8 cellular contexts compared by ENCODE assay signal in genomic region chr11:59668188-59668949, GRCh38. TPM values are rescaled to one million over a fixed set of nuclear protein-coding genes. Genes with fewer than 3 reads are reported as not detected.
DNase-seq lines count a peak whose midpoint lies in the region; ATAC-seq and TF ChIP-seq lines count a peak whose summit lies in the region.

No MANE protein-coding gene starts in this region.

- TF ChIP-seq EP300 in SK-N-SH (IDR thresholded peaks at IDR 0.05; ENCODE audit: borderline replicate concordance in 1 of 2, low read depth in 1 of 2, low read length in 1 of 2): no peak
- no peak for TF ChIP-seq EP300 in sigmoid colon (IDR thresholded peaks at IDR 0.05)

- H3K9me2 ChIP-seq in SK-N-SH: no peaks in the 10 kb centered on the region

- intact Hi-C loops in sigmoid colon (cut with DNase I): loop anchor here (1.0 to 10.0 kb wide), 4 partner anchors 52 to 524 kb away; partner anchors contain the start of gene FAM111A

- TF ChIP-seq POLR2A in sigmoid colon (IDR thresholded peaks at IDR 0.05): no peak

- peaks cover 13% of the 10 kb centered on the region; the same call in 1 of the 2 replicates for H4K20me1 ChIP-seq in SK-N-SH (ENCODE audit: insufficient read depth)

- H3K27ac ChIP-seq in SK-N-SH (ENCODE audit: low read depth in 2 of 2, low read length in 1 of 2): peak overlapping the region; percentile 65 to 95
- H3K27ac ChIP-seq in right atrium auricular region: peak overlapping the region; percentile 96 to 98
- peak overlapping the region; percentile 91 to 95 (median 94) for H3K27ac ChIP-seq in sigmoid colon

- H3K4me3 ChIP-seq in SK-N-SH (ENCODE audit: low read depth in 2 of 2, low read length in 1 of 2) (peak overlapping the region; percentile 88 to 92), adipocyte (ENCODE audit: low read length) (peak overlapping the region; percentile 92), right atrium auricular region (peak overlapping the region; percentile 94), sigmoid colon (peak overlapping the region; percentile 81 to 96 (median 91))

- H2AFZ ChIP-seq in SK-N-SH (ENCODE audit: low read depth): peak overlapping the region; percentile 90

- peak; percentile 65 for DNase-seq in AG20443 (ENCODE audit: low spot score)
- no peak for DNase-seq in SK-N-SH
- peak; percentile 80 for DNase-seq in adipocyte (ENCODE audit: low read depth)
- peak; percentile 77 for DNase-seq in right atrium auricular region (ENCODE audit: low spot score)
- peak; percentile 86 for DNase-seq in sigmoid colon
- no peak for DNase-seq in NCI-H1694 treated with DMSO at 0.1 percent for 48 hours (lab: John Stamatoyannopoulos, UW)

- CTCF ChIA-PET in SK-N-SH (lab: Yijun Ruan, JAX): interaction anchor here (1.6 kb wide), 1 partner anchor 140 kb away, joined by 4 read pairs; no protein-coding TSS in a partner anchor

- H3K9me3 ChIP-seq in SK-N-SH: no peaks in the 10 kb centered on the region
- no peaks in the 10 kb centered on the region for H3K9me3 ChIP-seq in adipocyte (ENCODE audit: control insufficient read depth, low read length)
- H3K9me3 ChIP-seq in right atrium auricular region: no peaks in the 10 kb centered on the region
- H3K9me3 ChIP-seq in sigmoid colon: no peaks in the 10 kb centered on the region

- peaks cover 11% of the 10 kb centered on the region for H3F3A ChIP-seq in SK-N-SH (replicated peaks; ENCODE audit: insufficient read depth)

- POLR2A ChIA-PET in SK-N-SH (lab: Yijun Ruan, JAX): interaction anchor here (0.7 kb wide), 1 partner anchor 56 kb away, joined by 3 read pairs; no protein-coding TSS in a partner anchor

- H3K4me2 ChIP-seq in SK-N-SH: peak overlapping the region; percentile 80

- TF ChIP-seq RAD21 in SK-N-SH (IDR thresholded peaks at IDR 0.05; ENCODE audit: low read length): no peak

- no peaks in the 10 kb centered on the region for H3K27me3 ChIP-seq in SK-N-SH (ENCODE audit: insufficient read depth)
- no peaks in the 10 kb centered on the region for H3K27me3 ChIP-seq in adipocyte (replicated peaks; ENCODE audit: control insufficient read depth, insufficient read depth, low read length)
- no peaks in the 10 kb centered on the region for H3K27me3 ChIP-seq in right atrium auricular region
- H3K27me3 ChIP-seq in sigmoid colon: no peaks in the 10 kb centered on the region

- H3K9ac ChIP-seq in SK-N-SH: peak overlapping the region; percentile 88
- peak overlapping the region; percentile 88 for H3K9ac ChIP-seq in adipocyte (ENCODE audit: low read length)

- TF ChIP-seq CTCF in SK-N-SH (IDR thresholded peaks at IDR 0.05): no peak
- peak in 1 of 2 donors; percentile 40 for TF ChIP-seq CTCF in right atrium auricular region (IDR thresholded peaks at IDR 0.05)
- TF ChIP-seq CTCF in sigmoid colon (IDR thresholded peaks at IDR 0.05): peak; percentile 15 to 53 (median 38)

- peak; percentile 36 for ATAC-seq in GM19023 (IDR thresholded peaks at IDR 0.05; ENCODE audit: unreplicated experiment)
- ATAC-seq in HG03354 (IDR thresholded peaks at IDR 0.05; ENCODE audit: poor library complexity, severe bottlenecking, unreplicated experiment): peak; percentile 41

- 2% methylated on average over 24 of the region's 39 CpGs for WGBS in SK-N-SH (ENCODE audit: low lambda C conversion rate)
- WGBS in sigmoid colon, 2 donors: 1% methylated on average over 39 of the region's 39 CpGs

- peaks cover 53% of the 10 kb centered on the region for H3K79me2 ChIP-seq in SK-N-SH (ENCODE audit: insufficient read depth)

- H3K36me3 ChIP-seq in SK-N-SH (replicated peaks in 1 of 2; ENCODE audit: control insufficient read depth in 1 of 2, insufficient read depth in 2 of 2, low read length in 1 of 2): peaks cover 31 to 37% of the 10 kb centered on the region in 2 experiments
- H3K36me3 ChIP-seq in adipocyte (ENCODE audit: control insufficient read depth, insufficient read depth, low read length, severe bottlenecking): peaks cover 35% of the 10 kb centered on the region
- H3K36me3 ChIP-seq in right atrium auricular region: peaks cover 34% of the 10 kb centered on the region
- peaks cover 0 to 31% (median 14%) of the 10 kb centered on the region in 4 donors for H3K36me3 ChIP-seq in sigmoid colon

- H3K4me1 ChIP-seq in SK-N-SH (ENCODE audit: control insufficient read depth in 1 of 2, insufficient read depth in 2 of 2, low read depth in 1 of 2, low read length in 1 of 2) (peaks cover 13 to 16% of the 10 kb centered on the region in 2 experiments; a peak in 3 of 4 replicates), adipocyte (ENCODE audit: control insufficient read depth, insufficient read depth, low read length) (peaks cover 30% of the 10 kb centered on the region), right atrium auricular region (peaks cover 0 to 21% of the 10 kb centered on the region in 2 donors), sigmoid colon (peaks cover 0 to 39% (median 27%) of the 10 kb centered on the region in 4 donors)

TF ChIP-seq in SK-N-SH, 30 proteins besides CTCF, POLR2A, EP300 and RAD21:
- TF ChIP-seq RFX5 (IDR thresholded peaks at IDR 0.05; ENCODE audit: low read length): no peak
- peak; percentile 13; the same call in 1 of the 2 replicates for TF ChIP-seq SIN3A (IDR thresholded peaks at IDR 0.05; ENCODE audit: borderline replicate concordance, low read depth, low read length)

RNA-seq across cellular contexts. Expression of gene PATL1, which starts 0.5 kb away (rescaled TPM):
- polyA plus RNA-seq in SK-N-SH (2012; rRNA removed) (20.5 and 22.0 TPM in 2 replicates), sigmoid colon (10 to 100 TPM; 17.4 to 21.2 (median 17.8) TPM)
- polyA plus RNA-seq in SK-N-SH (2012; cell fraction: cytosol; rRNA removed): 24.9 and 25.5 TPM in 2 replicates
- polyA plus RNA-seq in SK-N-SH (2012; cell fraction: nucleus; rRNA removed): 11.6 and 21.6 TPM in 2 replicates
- total RNA-seq in right atrium auricular region (10 to 100 TPM; 13.2 to 22.1 TPM), sigmoid colon (10 to 100 TPM; 11.0 to 16.9 (median 12.3) TPM)

RNA-seq across cellular contexts. Expression of gene OR10V1, which starts 45.3 kb away (rescaled TPM):
- polyA plus RNA-seq in SK-N-SH (2012; rRNA removed) (not detected in 2 replicates), sigmoid colon (not detected)
- polyA plus RNA-seq in SK-N-SH (2012; cell fraction: cytosol; rRNA removed): not detected in 2 replicates
- polyA plus RNA-seq in SK-N-SH (2012; cell fraction: nucleus; rRNA removed): not detected in 2 replicates
- total RNA-seq in right atrium auricular region (not detected), sigmoid colon (not detected)

RNA-seq across cellular contexts. Expression of gene OSBP, which starts 52.8 kb away (rescaled TPM):
- 11.8 and 12.1 TPM in 2 replicates for polyA plus RNA-seq in SK-N-SH (2012; rRNA removed)
- polyA plus RNA-seq in SK-N-SH (2012; cell fraction: cytosol; rRNA removed): 15.6 and 17.2 TPM in 2 replicates
- polyA plus RNA-seq in SK-N-SH (2012; cell fraction: nucleus; rRNA removed): 9.9 and 21.0 TPM in 2 replicates
- 10 to 100 TPM; 24.8 to 25.7 TPM for total RNA-seq in right atrium auricular region
- 10 to 100 TPM; 27.5 to 41.5 (median 30.0) TPM for total RNA-seq in sigmoid colon
- 10 to 100 TPM; 16.2 to 24.7 (median 17.1) TPM for polyA plus RNA-seq in sigmoid colon

Comparison
In these comparisons a context has a peak if more than half of its experiments do, and no peak if none do; other contexts are left out.
1. DNase-seq: peak in AG20443 (single experiment), adipocyte (single experiment), right atrium auricular region (single experiment) and sigmoid colon (single experiment); none in SK-N-SH (single experiment) and NCI-H1694 treated with DMSO at 0.1 percent for 48 hours (single experiment).
2. Peak in every context shown above with its lines, with median percentiles within 50 percentile points of each other: H3K27ac ChIP-seq and H3K4me3 ChIP-seq.